In genomic region chr13:33311040-33311439, GRCh38 we compare ENCODE assay signal across 28 cellular contexts.
"Had no signal": no experiment of that assay in that cellular context is flagged by ENCODE, and none has a peak within 500 bp of the region (broad histone marks: within the 10 kb centered on the region; RNA-seq: fewer than 3 reads in every experiment).

No MANE protein-coding gene starts in this region.

- H3K36me3 ChIP-seq: colonic mucosa, esophagus squamous epithelium, gastrocnemius medialis, heart right ventricle, left lung, lower lobe of right lung had no signal

- H3K27ac ChIP-seq: colonic mucosa, epithelial cell of prostate, gastrocnemius medialis, heart right ventricle, left lung, lower lobe of right lung had no signal

- H3K4me3 ChIP-seq: colonic mucosa, esophagus squamous epithelium, gastrocnemius medialis, heart right ventricle, left lung, lower lobe of right lung, mucosa of descending colon had no signal

- ATAC-seq: effector memory CD8-positive, alpha-beta T cell; esophagus mucosa; gastrocnemius medialis; heart right ventricle; left cardiac atrium; left lung; left ventricle myocardium superior; lower lobe of right lung; mucosa of descending colon had no signal

- H3K27ac Mint-ChIP-seq: dendritic cell treated with granulocyte-macrophage colony-stimulating factor and Interleukin-4, amounts not matched to agents 40 ng/mL and 50 ng/mL, for 4 days; effector memory CD8-positive, alpha-beta T cell; endodermal cell; mesothelial cell of epicardium; naive B cell had no signal

- FAIRE-seq: endometrium, islet of Langerhans, keratinocyte had no signal

- H3K27me3 Mint-ChIP-seq: dendritic cell treated with granulocyte-macrophage colony-stimulating factor and Interleukin-4, amounts not matched to agents 40 ng/mL and 50 ng/mL, for 4 days had no signal

- H3K4me1 Mint-ChIP-seq: endodermal cell had no signal

- H3K4me1 ChIP-seq: colonic mucosa had no signal

- H3K4me3 Mint-ChIP-seq: dendritic cell treated with granulocyte-macrophage colony-stimulating factor and Interleukin-4, amounts not matched to agents 40 ng/mL and 50 ng/mL, for 4 days; effector memory CD8-positive, alpha-beta T cell; endodermal cell; mesothelial cell of epicardium; naive B cell had no signal

- DNase-seq: colonic mucosa; cortex of kidney; effector CD8-positive, alpha-beta T cell; effector memory CD8-positive, alpha-beta T cell; endodermal cell; erythroblast; esophagus squamous epithelium; foreskin fibroblast; foreskin melanocyte; gastrocnemius medialis; glutamatergic neuron; head of caudate nucleus; heart right ventricle; hippocampal formation; left cardiac atrium; left lung; left ventricle myocardium superior; lower lobe of right lung; mesenchymal stem cell; mucosa of descending colon; naive B cell had no signal

- H3K9me3 ChIP-seq: colonic mucosa, esophagus squamous epithelium, gastrocnemius medialis, left lung, lower lobe of right lung, mucosa of descending colon had no signal

- H3K36me3 Mint-ChIP-seq: naive B cell had no signal

- H3K27me3 ChIP-seq: colonic mucosa, esophagus squamous epithelium, gastrocnemius medialis, heart right ventricle, left lung had no signal
